8 cellular contexts compared by ENCODE assay signal in genomic region chr17:31391496-31391949, GRCh38. TPM values are rescaled to one million over a fixed set of nuclear protein-coding genes. Genes with fewer than 3 reads are reported as not detected.
DNase-seq lines count a peak whose midpoint lies in the region; ATAC-seq and TF ChIP-seq lines count a peak whose summit lies in the region.

TSS of gene RAB11FIP4 (plus strand) at chr17:31391675. CDS start at chr17:31391853, 178 bp downstream.

- POLR2A ChIA-PET in activated CD8-positive, alpha-beta T cell treated with anti-CD3 and anti-CD28 coated beads for 36 hours (lab: Charles Lee), result no interaction called here

- no peak within 1 kb of the TSS for H3K4ac ChIP-seq in trophoblast cell (ENCODE audit: low read depth, low read length)

- H3K4me3 Mint-ChIP-seq in activated CD4-positive, alpha-beta T cell treated with anti-CD3 and anti-CD28 coated beads, Interleukin-2, amount 10 ng/mL, durations not matched to agents 24 days and 14 days, result peak within 1 kb of the TSS; percentile 73
- H3K4me3 Mint-ChIP-seq in activated CD8-positive, alpha-beta T cell treated with anti-CD3 and anti-CD28 coated beads for 36 hours, result peak within 1 kb of the TSS; percentile 63
- peak within 1 kb of the TSS; percentile 88 for H3K4me3 Mint-ChIP-seq in glutamatergic neuron (ENCODE audit: unreplicated experiment)

- no CpG with 5 or more reads among the region's 69 CpGs for WGBS in trophoblast cell (ENCODE audit: extremely low coverage, insufficient coverage, insufficient read length)

- peaks cover 1% of the 10 kb centered on the region for H3K9me3 ChIP-seq in trophoblast cell (ENCODE audit: insufficient read depth, low read depth, low read length)

- peak within 1 kb of the TSS; percentile 76 for H3K4me2 ChIP-seq in trophoblast cell (ENCODE audit: low read length)

- peak within 1 kb of the TSS; percentile 32 for H3K14ac ChIP-seq in trophoblast cell (ENCODE audit: low read length)

- no peak within 1 kb of the TSS for H3K23ac ChIP-seq in trophoblast cell (ENCODE audit: low read length)

- peaks cover 52% of the 10 kb centered on the region for H3K27me3 Mint-ChIP-seq in activated CD4-positive, alpha-beta T cell treated with anti-CD3 and anti-CD28 coated beads, Interleukin-2, amount 10 ng/mL, durations not matched to agents 24 days and 14 days
- H3K27me3 Mint-ChIP-seq in activated CD8-positive, alpha-beta T cell treated with anti-CD3 and anti-CD28 coated beads for 36 hours, result peaks cover 50% of the 10 kb centered on the region
- H3K27me3 Mint-ChIP-seq in glutamatergic neuron (ENCODE audit: unreplicated experiment), result peaks cover 7% of the 10 kb centered on the region

- ATAC-seq in activated CD8-positive, alpha-beta T cell treated with anti-CD3 and anti-CD28 coated beads for 36 hours, result peak; percentile 35
- ATAC-seq in GM21360 (IDR thresholded peaks at IDR 0.05; ENCODE audit: unreplicated experiment) (no peak), HG02852 (IDR thresholded peaks at IDR 0.05; ENCODE audit: unreplicated experiment) (no peak), GM21515 (IDR thresholded peaks at IDR 0.05; ENCODE audit: unreplicated experiment) (no peak)

- H3K4me1 Mint-ChIP-seq in activated CD4-positive, alpha-beta T cell treated with anti-CD3 and anti-CD28 coated beads, Interleukin-2, amount 10 ng/mL, durations not matched to agents 24 days and 14 days, result peaks cover 6% of the 10 kb centered on the region
- H3K4me1 Mint-ChIP-seq in activated CD8-positive, alpha-beta T cell treated with anti-CD3 and anti-CD28 coated beads for 36 hours (ENCODE audit: low read depth), result peaks cover 5% of the 10 kb centered on the region
- H3K4me1 Mint-ChIP-seq in glutamatergic neuron (ENCODE audit: low read depth, unreplicated experiment), result peaks cover 20% of the 10 kb centered on the region

- CTCF ChIA-PET in activated CD8-positive, alpha-beta T cell treated with anti-CD3 and anti-CD28 coated beads for 36 hours (lab: Charles Lee), result interaction anchor here (0.8 to 4.9 kb wide), 3 partner anchors 29 to 133 kb away, joined by 3 to 41 read pairs (median 3); no protein-coding TSS in a partner anchor

- peak within 1 kb of the TSS; percentile 69 for H2AFZ ChIP-seq in trophoblast cell (ENCODE audit: insufficient read depth, low read length, poor library complexity)

- no peak within 1 kb of the TSS for H3K27ac ChIP-seq in trophoblast cell (ENCODE audit: low read depth, low read length)

- H3K4me1 ChIP-seq in trophoblast cell (ENCODE audit: control insufficient read depth in 1 of 2, insufficient read depth in 2 of 2, low read length in 2 of 2), result peaks cover 3 to 7% of the 10 kb centered on the region in 2 experiments

- peak within 1 kb of the TSS; percentile 19 for H4K91ac ChIP-seq in trophoblast cell (ENCODE audit: low read depth, low read length)

- intact Hi-C loops in activated CD4-positive, alpha-beta T cell treated with anti-CD3 and anti-CD28 coated beads, Interleukin-2, amount 10 ng/mL, durations not matched to agents 24 days and 14 days (cut with micrococcal nuclease), result no loop called here
- intact Hi-C loops in activated CD8-positive, alpha-beta T cell treated with anti-CD3 and anti-CD28 coated beads for 36 hours (cut with micrococcal nuclease), result loop anchor here (5.0 kb wide), 1 partner anchor 136 kb away; no protein-coding TSS in a partner anchor

- peaks cover 22% of the 10 kb centered on the region for H3K27me3 ChIP-seq in trophoblast cell (ENCODE audit: insufficient read depth, low read length)

- no peak within 1 kb of the TSS for H3K27ac Mint-ChIP-seq in activated CD4-positive, alpha-beta T cell treated with anti-CD3 and anti-CD28 coated beads, Interleukin-2, amount 10 ng/mL, durations not matched to agents 24 days and 14 days
- no peak within 1 kb of the TSS for H3K27ac Mint-ChIP-seq in activated CD8-positive, alpha-beta T cell treated with anti-CD3 and anti-CD28 coated beads for 36 hours
- peak within 1 kb of the TSS; percentile 70 for H3K27ac Mint-ChIP-seq in glutamatergic neuron (ENCODE audit: unreplicated experiment)

- no peak within 1 kb of the TSS for H2BK5ac ChIP-seq in trophoblast cell (ENCODE audit: low read depth, low read length, poor library complexity)

- no peaks in the 10 kb centered on the region for H3K79me2 ChIP-seq in trophoblast cell (ENCODE audit: control insufficient read depth, insufficient read depth, low read length, poor library complexity)

- no peak within 1 kb of the TSS for H2BK120ac ChIP-seq in trophoblast cell (ENCODE audit: insufficient read depth, low read length, poor library complexity)

- H3K9ac ChIP-seq in trophoblast cell (ENCODE audit: low read length), result no peak within 1 kb of the TSS

- H4K12ac ChIP-seq in trophoblast cell (ENCODE audit: low read depth, low read length), result no peak within 1 kb of the TSS

- H4K8ac ChIP-seq in trophoblast cell (ENCODE audit: low read depth, low read length), result no peak within 1 kb of the TSS

- H3K36me3 Mint-ChIP-seq in activated CD4-positive, alpha-beta T cell treated with anti-CD3 and anti-CD28 coated beads, Interleukin-2, amount 10 ng/mL, durations not matched to agents 24 days and 14 days (ENCODE audit: low read depth), result no peaks in the 10 kb centered on the region
- H3K36me3 Mint-ChIP-seq in activated CD8-positive, alpha-beta T cell treated with anti-CD3 and anti-CD28 coated beads for 36 hours (ENCODE audit: low read depth), result no peaks in the 10 kb centered on the region
- H3K36me3 Mint-ChIP-seq in glutamatergic neuron (ENCODE audit: unreplicated experiment), result no peaks in the 10 kb centered on the region

- no peaks in the 10 kb centered on the region for H3K36me3 ChIP-seq in trophoblast cell (ENCODE audit: control insufficient read depth in 1 of 2, insufficient read depth in 2 of 2, low read length in 2 of 2)

- H3K9me3 Mint-ChIP-seq in activated CD4-positive, alpha-beta T cell treated with anti-CD3 and anti-CD28 coated beads, Interleukin-2, amount 10 ng/mL, durations not matched to agents 24 days and 14 days, result no peaks in the 10 kb centered on the region
- no peaks in the 10 kb centered on the region for H3K9me3 Mint-ChIP-seq in activated CD8-positive, alpha-beta T cell treated with anti-CD3 and anti-CD28 coated beads for 36 hours
- H3K9me3 Mint-ChIP-seq in glutamatergic neuron (ENCODE audit: unreplicated experiment), result peaks cover 10% of the 10 kb centered on the region

- H3K79me1 ChIP-seq in trophoblast cell (ENCODE audit: low read length), result no peaks in the 10 kb centered on the region

- TF ChIP-seq CTCF in activated CD8-positive, alpha-beta T cell treated with anti-CD3 and anti-CD28 coated beads for 36 hours (IDR thresholded peaks at IDR 0.05), result no peak
- no peak for TF ChIP-seq CTCF in glutamatergic neuron (IDR thresholded peaks at IDR 0.05; ENCODE audit: partially characterized antibody, unreplicated experiment)

- H2BK12ac ChIP-seq in trophoblast cell (ENCODE audit: low read length), result no peak within 1 kb of the TSS

- peak; percentile 64 for DNase-seq in activated CD4-positive, alpha-beta T cell treated with anti-CD3 and anti-CD28 coated beads, Interleukin-2, amount 10 ng/mL, durations not matched to agents 24 days and 14 days
- DNase-seq in activated CD4-positive, alpha-beta T cell treated with anti-CD3 and anti-CD28 coated beads, Interleukin-2, amount 50 U/mL, for 1 hour, result no peak
- no peak for DNase-seq in activated CD8-positive, alpha-beta T cell treated with anti-CD3 and anti-CD28 coated beads for 36 hours
- DNase-seq in glutamatergic neuron (peak; percentile 62), trophoblast cell (no peak)

- H2AK5ac ChIP-seq in trophoblast cell (ENCODE audit: low read length), result no peak within 1 kb of the TSS

- peak within 1 kb of the TSS; percentile 68 for H3K4me3 ChIP-seq in trophoblast cell (ENCODE audit: low read depth, low read length)

- peak within 1 kb of the TSS; percentile 17 for H3K18ac ChIP-seq in trophoblast cell (ENCODE audit: low read length)

RNA-seq across cellular contexts. Expression of gene RAB11FIP4, which starts in this region (rescaled TPM):
- total RNA-seq in activated CD4-positive, alpha-beta T cell treated with anti-CD3 and anti-CD28 coated beads, Interleukin-2, amount 10 ng/mL, durations not matched to agents 24 days and 14 days, result 24.3 and 26.4 TPM in 2 replicates
- total RNA-seq in activated CD8-positive, alpha-beta T cell treated with anti-CD3 and anti-CD28 coated beads for 36 hours, result 10 to 100 TPM; 38.2 to 39.1 TPM
- total RNA-seq in glutamatergic neuron (ENCODE audit: unreplicated experiment), result 103 TPM
- 83.8 and 85.8 TPM in 2 replicates for polyA plus RNA-seq in trophoblast cell (2013)

Comparison
In these comparisons a context has a peak if more than half of its experiments do, and no peak if none do; other contexts are left out.
1. DNase-seq: peak in activated CD4-positive, alpha-beta T cell treated with anti-CD3 and anti-CD28 coated beads, Interleukin-2, amount 10 ng/mL, durations not matched to agents 24 days and 14 days (single experiment) and glutamatergic neuron (single experiment); none in activated CD4-positive, alpha-beta T cell treated with anti-CD3 and anti-CD28 coated beads, Interleukin-2, amount 50 U/mL, for 1 hour (single experiment), activated CD8-positive, alpha-beta T cell treated with anti-CD3 and anti-CD28 coated beads for 36 hours (single experiment) and trophoblast cell (0 of 2).
2. Peak in every context shown above with its lines, with median percentiles within 50 percentile points of each other: H3K4me3 Mint-ChIP-seq.